Comparison of ENCODE assay signal across 10 cellular contexts in genomic region chr20:45611054-45611453, GRCh38. TPM values are rescaled to one million over a fixed set of nuclear protein-coding genes. Genes with fewer than 3 reads are reported as not detected.
DNase-seq lines count a peak whose midpoint lies in the region; FAIRE-seq and TF ChIP-seq lines count a peak whose summit lies in the region.
"Had no signal": no experiment of that assay in that cellular context is flagged by ENCODE, and none has a peak within 500 bp of the region (broad histone marks: within the 10 kb centered on the region; RNA-seq: fewer than 3 reads in every experiment).

No MANE protein-coding gene starts in this region.

- no peaks in the 10 kb centered on the region for H3K36me3 ChIP-seq in GM23248 (ENCODE audit: low read depth)
- H3K36me3 ChIP-seq in MM.1S (replicated peaks; ENCODE audit: insufficient read depth, low read length) = no peaks in the 10 kb centered on the region

- peak overlapping the region; percentile 33 for H3K4me2 ChIP-seq in GM23248 (ENCODE audit: unreplicated experiment)
- H3K4me2 ChIP-seq in MM.1S (ENCODE audit: low read depth, low read length) = no peak overlapping the region

- H3K4me3 ChIP-seq in GM23248 (peak overlapping the region; percentile 25), MM.1S (ENCODE audit: low read length) (no peak overlapping the region)

- H2AFZ ChIP-seq in GM23248 (peak overlapping the region; percentile 68), MM.1S (ENCODE audit: low read length) (no peak overlapping the region)

- TF ChIP-seq CTCF in MM.1S (IDR thresholded peaks at IDR 0.05; ENCODE audit: low read length) = no peak

- H4K20me1 ChIP-seq in GM23248 (ENCODE audit: insufficient read depth) (no peaks in the 10 kb centered on the region), MM.1S (ENCODE audit: insufficient read depth, low read length) (no peaks in the 10 kb centered on the region)

- no peaks in the 10 kb centered on the region for H3K79me2 ChIP-seq in GM23248 (ENCODE audit: insufficient read depth)
- no peaks in the 10 kb centered on the region for H3K79me2 ChIP-seq in MM.1S (ENCODE audit: low read length)

- WGBS in GM23248 (ENCODE audit: low coverage in 1 of 2, low lambda C conversion rate in 2 of 2, missing lambda C conversion rate in 2 of 2), 2 experiments = 8 to 23% methylated on average over 4 of the region's 4 CpGs

- H3K9ac ChIP-seq in GM23248 (no peak overlapping the region), MM.1S (ENCODE audit: low read length) (no peak overlapping the region)

- H3F3A ChIP-seq in GM23248 (ENCODE audit: insufficient read depth) (peaks cover 22% of the 10 kb centered on the region), MM.1S (ENCODE audit: insufficient read depth, low read length) (no peaks in the 10 kb centered on the region)

- H3K4me1 ChIP-seq in GM23248 (ENCODE audit: insufficient read depth) (peaks cover 19% of the 10 kb centered on the region), MM.1S (ENCODE audit: low read length) (no peaks in the 10 kb centered on the region)

- H3K27me3 ChIP-seq in GM23248 (replicated peaks; ENCODE audit: insufficient read depth) (no peaks in the 10 kb centered on the region), MM.1S (replicated peaks; ENCODE audit: insufficient read depth, low read length) (no peaks in the 10 kb centered on the region)

- H3K27ac ChIP-seq in GM23248 (peak overlapping the region; percentile 51), MM.1S (ENCODE audit: low read length) (no peak overlapping the region)

- no peaks in the 10 kb centered on the region for H3K9me2 ChIP-seq in GM23248 (ENCODE audit: insufficient read depth)
- no peaks in the 10 kb centered on the region for H3K9me2 ChIP-seq in MM.1S (replicated peaks; ENCODE audit: insufficient read depth, low read length)

- H3K9me3 ChIP-seq in GM23248 (ENCODE audit: low read depth) (no peaks in the 10 kb centered on the region), MM.1S (replicated peaks; ENCODE audit: insufficient read depth, low read length) (no peaks in the 10 kb centered on the region)

- DNase-seq in GM23248 (peak; percentile 88), NCI-H510A (lab: John Stamatoyannopoulos, UW) (peak; percentile 34), epidermal melanocyte (ENCODE audit: insufficient read length, low spot score) (peak; percentile 28), GM19239 (ENCODE audit: insufficient read length, low spot score) (no peak), NCI-H345 (lab: John Stamatoyannopoulos, UW) (no peak), MM.1S (no peak), NCI-H82 treated with DMSO at 0.1 percent for 48 hours (lab: John Stamatoyannopoulos, UW; ENCODE audit: unreplicated experiment) (no peak)
- DNase-seq in stimulated activated CD4-positive, alpha-beta T cell treated with anti-CD3 and anti-CD28 coated beads, Interleukin-2, amount 100 ng/mL, for 24 hours = peak; percentile 54 to 68
- DNase-seq: NCI-H82 had no signal

- in situ Hi-C loops in GM23248 (cut with MboI) = no loop called here

- FAIRE-seq in GM19239 (lab: Jason Lieb, UNC) = no peak

RNA-seq across cellular contexts. Expression of gene WFDC10A, which starts 18.5 kb away (rescaled TPM):
- not detected in 2 replicates for total RNA-seq in GM23248 (2014; rRNA removed; shearing (Covaris generic))
- polyA plus RNA-seq in GM23248 (2016; fragmentation: Nextera tagmentation; extraction: Ambion mirVana) = not detected in 2 replicates
- total RNA-seq: pulmonary artery endothelial cell had no signal

RNA-seq across cellular contexts. Expression of gene WFDC9, which starts 20.0 kb away (rescaled TPM):
- not detected in 2 replicates for total RNA-seq in GM23248 (2014; rRNA removed; shearing (Covaris generic))
- polyA plus RNA-seq in GM23248 (2016; fragmentation: Nextera tagmentation; extraction: Ambion mirVana) = not detected in 2 replicates
- total RNA-seq: pulmonary artery endothelial cell had no signal

RNA-seq across cellular contexts. Expression of gene WFDC8, which starts 32.0 kb away (rescaled TPM):
- not detected in 2 replicates for total RNA-seq in GM23248 (2014; rRNA removed; shearing (Covaris generic))
- not detected in 2 replicates for polyA plus RNA-seq in GM23248 (2016; fragmentation: Nextera tagmentation; extraction: Ambion mirVana)
- total RNA-seq: pulmonary artery endothelial cell had no signal

RNA-seq across cellular contexts. Expression of gene WFDC11, which starts 59.0 kb away (rescaled TPM):
- not detected in 2 replicates for total RNA-seq in GM23248 (2014; rRNA removed; shearing (Covaris generic))
- not detected in 2 replicates for polyA plus RNA-seq in GM23248 (2016; fragmentation: Nextera tagmentation; extraction: Ambion mirVana)
- total RNA-seq: pulmonary artery endothelial cell had no signal

Comparison
In these comparisons a context has a peak if more than half of its experiments do, and no peak if none do; other contexts are left out.
1. DNase-seq: peak in GM23248 (single experiment), NCI-H510A (single experiment), epidermal melanocyte (single experiment) and stimulated activated CD4-positive, alpha-beta T cell treated with anti-CD3 and anti-CD28 coated beads, Interleukin-2, amount 100 ng/mL, for 24 hours (2 of 2); none in GM19239 (single experiment), NCI-H345 (single experiment), MM.1S (single experiment) and NCI-H82 treated with DMSO at 0.1 percent for 48 hours (single experiment).